ENCODE assay signal across 1 cellular context in genomic region chr9:134554750-134555655, GRCh38.
TF ChIP-seq lines count a peak whose summit lies in the region.

No MANE protein-coding gene starts in this region.

TF ChIP-seq in K562, 482 proteins besides CTCF, POLR2A, EP300 and RAD21:
- TF ChIP-seq MGA (IDR thresholded peaks at IDR 0.05): no peak
- TF ChIP-seq RBM25 (IDR thresholded peaks at IDR 0.05; ENCODE audit: low read depth, low read length, severe bottlenecking): peak; percentile 37
- TF ChIP-seq ZNF253 (CRISPR knock-in tag; conservative IDR thresholded peaks at IDR 0.05): no peak
- TF ChIP-seq BRF1 (IDR thresholded peaks at IDR 0.05; ENCODE audit: borderline replicate concordance, extremely low read depth, insufficient read length): no peak
- peak; percentile 59 for TF ChIP-seq ZFP36 (IDR thresholded peaks at IDR 0.05; ENCODE audit: low read depth, low read length, partially characterized antibody)
- no peak for TF ChIP-seq HMG20B (CRISPR knock-in tag; IDR thresholded peaks at IDR 0.05)
- peak; percentile 43; the same call in 1 of the 2 replicates for TF ChIP-seq BCOR (IDR thresholded peaks at IDR 0.05)
- no peak for TF ChIP-seq ZNF695 (CRISPR knock-in tag; IDR thresholded peaks at IDR 0.05)
TF ChIP-seq in K562: peak in this region for 3.
